In the genomic region with DNA sequence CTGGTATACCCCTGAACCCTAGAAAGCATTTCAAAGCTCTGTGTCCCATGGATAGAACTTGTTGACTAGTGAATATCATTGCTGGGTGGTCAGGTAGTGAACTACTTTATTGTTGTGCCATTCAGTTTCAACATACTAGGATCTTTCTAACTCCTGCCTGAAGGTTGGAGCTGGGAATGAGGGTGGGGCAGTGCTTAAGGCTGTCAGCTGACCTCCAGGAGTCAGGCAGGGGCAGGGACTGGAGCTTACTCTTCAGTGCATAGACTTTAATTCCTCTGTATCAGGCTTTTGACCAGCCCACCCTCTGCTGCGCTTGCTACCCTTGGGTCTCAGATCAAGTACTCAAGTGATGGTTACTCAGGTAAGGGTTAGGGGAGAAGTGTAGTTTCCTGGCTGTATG, we compare ENCODE assay signal across 15 cellular contexts.
DNase-seq lines count a peak whose midpoint lies in the region; ATAC-seq and TF ChIP-seq lines count a peak whose summit lies in the region.
"Had no signal": no experiment of that assay in that cellular context is flagged by ENCODE, and none has a peak within 500 bp of the region (broad histone marks: within the 10 kb centered on the region; RNA-seq: fewer than 3 reads in every experiment).

No MANE protein-coding gene starts in this region.

- DNase-seq in WERI-Rb-1: peak; percentile 12
- DNase-seq in left lung: no peak
- no peak for DNase-seq in upper lobe of right lung
- no peak for DNase-seq in EL
- no peak for DNase-seq in cardiac septum (ENCODE audit: low spot score)
- DNase-seq in HK-2 (ENCODE audit: unreplicated experiment): no peak
- DNase-seq: CD8-positive, alpha-beta T cell; COR-L47; GOT3; KG1 had no signal

- no peak overlapping the region for H3K27ac ChIP-seq in WERI-Rb-1
- no peak overlapping the region for H3K27ac ChIP-seq in left lung
- H3K27ac ChIP-seq in upper lobe of right lung: no peak overlapping the region
- H3K27ac ChIP-seq: A549, HL-60 had no signal

- no peaks in the 10 kb centered on the region for H3K27me3 ChIP-seq in WERI-Rb-1 (ENCODE audit: insufficient read depth, low read depth, severe bottlenecking)
- no peaks in the 10 kb centered on the region for H3K27me3 ChIP-seq in left lung
- no peaks in the 10 kb centered on the region for H3K27me3 ChIP-seq in upper lobe of right lung

- H3K9me3 ChIP-seq in WERI-Rb-1 (ENCODE audit: severe bottlenecking) (no peaks in the 10 kb centered on the region), left lung (no peaks in the 10 kb centered on the region), upper lobe of right lung (no peaks in the 10 kb centered on the region)
- H3K9me3 ChIP-seq: A549, HAP-1 had no signal

- TF ChIP-seq CTCF in WERI-Rb-1 (IDR thresholded peaks at IDR 0.05; ENCODE audit: low read depth, low read length) (no peak), left lung (IDR thresholded peaks at IDR 0.05) (no peak), upper lobe of right lung (IDR thresholded peaks at IDR 0.05) (no peak)

- no peak overlapping the region for H3K4me3 ChIP-seq in WERI-Rb-1 (ENCODE audit: low read depth, low read length)
- no peak overlapping the region for H3K4me3 ChIP-seq in left lung
- no peak overlapping the region for H3K4me3 ChIP-seq in upper lobe of right lung
- H3K4me3 ChIP-seq: A549, HAP-1 had no signal

- ATAC-seq in esophagus mucosa (peak; percentile 42), left lung (peak; percentile 87), upper lobe of right lung (peak; percentile 51), GM18502 (IDR thresholded peaks at IDR 0.05; ENCODE audit: poor library complexity, unreplicated experiment) (no peak)
- ATAC-seq: A549; CD8-positive, alpha-beta T cell had no signal

- no peaks in the 10 kb centered on the region for H3K36me3 ChIP-seq in WERI-Rb-1
- peaks cover 0 to 13% of the 10 kb centered on the region in 2 donors for H3K36me3 ChIP-seq in left lung
- no peaks in the 10 kb centered on the region for H3K36me3 ChIP-seq in upper lobe of right lung
- H3K36me3 ChIP-seq: HAP-1 had no signal

- H3K4me1 ChIP-seq in left lung (no peaks in the 10 kb centered on the region), upper lobe of right lung (no peaks in the 10 kb centered on the region)
- H3K4me1 ChIP-seq: A549, HAP-1 had no signal

- intact Hi-C loops in left lung (cut with DNase I) (no loop called here), upper lobe of right lung (cut with DNase I) (no loop called here), cardiac septum (cut with DNase I) (no loop called here)
